ENCODE assay signal across 14 cellular contexts in the genomic region with DNA sequence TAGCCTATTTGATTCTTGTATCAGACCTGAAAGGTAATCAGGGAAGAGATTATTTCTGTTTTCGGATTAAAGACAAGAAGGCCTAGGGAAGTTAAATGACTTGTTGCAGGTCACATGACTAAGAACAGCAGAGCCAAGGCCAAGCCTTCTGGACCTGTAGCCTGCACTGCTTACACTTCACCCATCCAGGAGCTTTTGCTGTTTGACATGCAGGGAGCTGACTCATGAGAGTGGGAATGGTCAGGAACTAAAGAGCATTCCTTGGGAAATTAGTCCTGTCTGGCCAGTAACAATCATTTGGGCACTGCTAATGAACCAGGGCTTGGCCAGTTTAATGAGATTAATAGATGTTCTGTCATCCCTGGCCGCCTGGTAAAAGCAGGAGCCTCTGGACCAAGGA. TPM values are rescaled to one million over a fixed set of nuclear protein-coding genes. Genes with fewer than 3 reads are reported as not detected.
DNase-seq lines count a peak whose midpoint lies in the region; ATAC-seq and TF ChIP-seq lines count a peak whose summit lies in the region.
"Had no signal": no experiment of that assay in that cellular context is flagged by ENCODE, and none has a peak within 500 bp of the region (broad histone marks: within the 10 kb centered on the region; RNA-seq: fewer than 3 reads in every experiment).

No MANE protein-coding gene starts in this region.

- no peaks in the 10 kb centered on the region for H3K27me3 ChIP-seq in HAP-1 (ENCODE audit: low read depth)
- H3K27me3 ChIP-seq: transverse colon had no signal

- no peaks in the 10 kb centered on the region for H3K36me3 Mint-ChIP-seq in activated naive CD4-positive, alpha-beta T cell treated with anti-CD3 and anti-CD28 coated beads, Interleukin-2, amount 50 U/mL, for 24 hours
- peaks cover 13% of the 10 kb centered on the region for H3K36me3 Mint-ChIP-seq in type B pancreatic cell

- H3K9me3 Mint-ChIP-seq in activated naive CD4-positive, alpha-beta T cell treated with anti-CD3 and anti-CD28 coated beads, Interleukin-2, amount 50 U/mL, for 24 hours: no peaks in the 10 kb centered on the region
- no peaks in the 10 kb centered on the region for H3K9me3 Mint-ChIP-seq in type B pancreatic cell
- H3K9me3 Mint-ChIP-seq: activated CD4-positive, alpha-beta memory T cell treated with anti-CD3 and anti-CD28 coated beads, Interleukin-2, amount 10 ng/mL, durations not matched to agents 7 days and 5 days had no signal

- no peaks in the 10 kb centered on the region for H3K27me3 Mint-ChIP-seq in activated naive CD4-positive, alpha-beta T cell treated with anti-CD3 and anti-CD28 coated beads, Interleukin-2, amount 50 U/mL, for 24 hours
- H3K27me3 Mint-ChIP-seq in type B pancreatic cell: no peaks in the 10 kb centered on the region
- H3K27me3 Mint-ChIP-seq: activated CD4-positive, alpha-beta memory T cell treated with anti-CD3 and anti-CD28 coated beads, Interleukin-2, amount 10 ng/mL, durations not matched to agents 7 days and 5 days had no signal

- H3K36me3 ChIP-seq in HAP-1 (replicated peaks): no peaks in the 10 kb centered on the region; the same call in 1 of the 2 replicates
- H3K36me3 ChIP-seq: transverse colon had no signal

- DNase-seq in activated naive CD4-positive, alpha-beta T cell (lab: John Stamatoyannopoulos, UW): no peak
- DNase-seq in amniotic stem cell (lab: John Stamatoyannopoulos, UW) (peak; percentile 17), iris pigment epithelial cell (ENCODE audit: low read depth) (peak; percentile 64), type B pancreatic cell (ENCODE audit: extremely low spot score, unreplicated experiment) (no peak), midbrain (lab: John Stamatoyannopoulos, UW) (no peak), HAP-1 (ENCODE audit: low spot score in 2 of 2) (no peak)
- DNase-seq: ACHN; activated CD4-positive, alpha-beta memory T cell treated with anti-CD3 and anti-CD28 coated beads, Interleukin-2, amount 10 ng/mL, durations not matched to agents 7 days and 5 days; hippocampal formation; stimulated activated CD4-positive, alpha-beta T cell treated with anti-CD3 and anti-CD28 coated beads, Interleukin-4, amount 100 ng/mL, for 24 hours; transverse colon had no signal

- ATAC-seq in HG03469 (IDR thresholded peaks at IDR 0.05; ENCODE audit: unreplicated experiment): no peak

- no peaks in the 10 kb centered on the region for H3K4me1 ChIP-seq in HAP-1

- no peak overlapping the region for H3K4me3 ChIP-seq in HAP-1
- H3K4me3 ChIP-seq: SK-N-MC, transverse colon had no signal

- H3K9me3 ChIP-seq in HAP-1: no peaks in the 10 kb centered on the region
- H3K9me3 ChIP-seq: transverse colon had no signal

- in situ Hi-C loops in HAP-1 (cut with MboI; ENCODE audit: low sequenced_read_pairs): loop anchor here (25.0 kb wide), 1 partner anchor 203 kb away; no protein-coding TSS in a partner anchor

- no peak for TF ChIP-seq CTCF in type B pancreatic cell (conservative IDR thresholded peaks at IDR 0.05)

- peak overlapping the region; percentile 89 for H3K27ac Mint-ChIP-seq in activated naive CD4-positive, alpha-beta T cell treated with anti-CD3 and anti-CD28 coated beads, Interleukin-2, amount 50 U/mL, for 24 hours
- peak overlapping the region; percentile 54 for H3K27ac Mint-ChIP-seq in type B pancreatic cell
- H3K27ac Mint-ChIP-seq: activated CD4-positive, alpha-beta memory T cell treated with anti-CD3 and anti-CD28 coated beads, Interleukin-2, amount 10 ng/mL, durations not matched to agents 7 days and 5 days had no signal

- no peak overlapping the region for H3K4me3 Mint-ChIP-seq in activated naive CD4-positive, alpha-beta T cell treated with anti-CD3 and anti-CD28 coated beads, Interleukin-2, amount 50 U/mL, for 24 hours
- no peak overlapping the region for H3K4me3 Mint-ChIP-seq in type B pancreatic cell
- H3K4me3 Mint-ChIP-seq: activated CD4-positive, alpha-beta memory T cell treated with anti-CD3 and anti-CD28 coated beads, Interleukin-2, amount 10 ng/mL, durations not matched to agents 7 days and 5 days had no signal

- peaks cover 76% of the 10 kb centered on the region for H3K4me1 Mint-ChIP-seq in activated naive CD4-positive, alpha-beta T cell treated with anti-CD3 and anti-CD28 coated beads, Interleukin-2, amount 50 U/mL, for 24 hours
- H3K4me1 Mint-ChIP-seq in type B pancreatic cell (ENCODE audit: unreplicated experiment): peaks cover 60% of the 10 kb centered on the region

RNA-seq across cellular contexts. Expression of gene EIF2S2, which starts 46.8 kb away (rescaled TPM):
- total RNA-seq in type B pancreatic cell (ENCODE audit: low replicate concordance): 87.1 and 87.8 TPM in 2 replicates

Comparison
In these comparisons a context has a peak if more than half of its experiments do, and no peak if none do; other contexts are left out.
1. DNase-seq: peak in amniotic stem cell (single experiment) and iris pigment epithelial cell (single experiment); none in activated naive CD4-positive, alpha-beta T cell (0 of 4), type B pancreatic cell (single experiment), midbrain (single experiment) and HAP-1 (0 of 2).